Comparison of ENCODE assay signal across 27 cellular contexts in the genomic region with DNA sequence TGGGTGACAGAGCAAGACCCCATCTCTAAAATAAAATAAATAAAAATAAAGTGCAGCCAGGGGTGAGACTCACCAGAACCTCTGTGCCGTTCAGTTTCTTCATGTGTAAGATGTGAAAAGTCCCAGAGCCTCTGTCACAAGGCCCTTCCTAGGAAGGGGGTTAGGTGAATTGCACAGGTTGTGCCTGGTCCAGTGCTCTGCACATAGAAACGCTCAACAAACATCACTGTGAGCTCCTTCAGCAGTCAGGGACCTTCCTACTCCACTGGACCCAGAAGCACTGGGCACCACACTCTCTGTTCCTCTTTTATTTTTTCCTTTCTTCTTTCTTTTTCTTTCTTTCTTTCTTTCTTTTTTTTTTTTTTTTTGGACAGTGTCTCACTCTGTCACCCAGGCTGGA.
"Had no signal": no experiment of that assay in that cellular context is flagged by ENCODE, and none has a peak within 500 bp of the region (broad histone marks: within the 10 kb centered on the region; RNA-seq: fewer than 3 reads in every experiment).

No MANE protein-coding gene starts in this region.

- H3K27me3 ChIP-seq: colonic mucosa, esophagus squamous epithelium, gastrocnemius medialis, heart right ventricle, left lung had no signal

- H3K4me1 ChIP-seq: colonic mucosa, esophagus squamous epithelium, gastrocnemius medialis, left lung, lower lobe of right lung had no signal

- H3K4me1 Mint-ChIP-seq: mesothelial cell of epicardium had no signal

- H3K9me3 ChIP-seq: colonic mucosa, esophagus squamous epithelium, gastrocnemius medialis, heart right ventricle, left lung, lower lobe of right lung, mucosa of descending colon had no signal

- H3K27ac ChIP-seq: colonic mucosa, epithelial cell of prostate, esophagus squamous epithelium, gastrocnemius medialis, heart right ventricle, left lung, lower lobe of right lung had no signal

- ATAC-seq: effector memory CD8-positive, alpha-beta T cell; esophagus mucosa; gastrocnemius medialis; heart right ventricle; left cardiac atrium; left lung; left ventricle myocardium superior; lower lobe of right lung; mucosa of descending colon had no signal

- H3K9me3 Mint-ChIP-seq: dendritic cell treated with granulocyte-macrophage colony-stimulating factor and Interleukin-4, amounts not matched to agents 40 ng/mL and 50 ng/mL, for 4 days; effector memory CD8-positive, alpha-beta T cell; endodermal cell; mesothelial cell of epicardium had no signal

- H3K36me3 ChIP-seq: colonic mucosa, esophagus squamous epithelium, gastrocnemius medialis, heart right ventricle, left lung, lower lobe of right lung had no signal

- FAIRE-seq: endometrium, islet of Langerhans, keratinocyte had no signal

- H3K27me3 Mint-ChIP-seq: dendritic cell treated with granulocyte-macrophage colony-stimulating factor and Interleukin-4, amounts not matched to agents 40 ng/mL and 50 ng/mL, for 4 days; effector memory CD8-positive, alpha-beta T cell had no signal

- H3K4me3 Mint-ChIP-seq: dendritic cell treated with granulocyte-macrophage colony-stimulating factor and Interleukin-4, amounts not matched to agents 40 ng/mL and 50 ng/mL, for 4 days; effector memory CD8-positive, alpha-beta T cell; endodermal cell; mesothelial cell of epicardium had no signal

- H3K4me3 ChIP-seq: colonic mucosa, esophagus squamous epithelium, gastrocnemius medialis, heart right ventricle, left lung, lower lobe of right lung, mucosa of descending colon had no signal

- DNase-seq: colonic mucosa; cortex of kidney; effector CD8-positive, alpha-beta T cell; effector memory CD8-positive, alpha-beta T cell; endodermal cell; erythroblast; esophagus squamous epithelium; foreskin fibroblast; foreskin melanocyte; gastrocnemius medialis; glutamatergic neuron; head of caudate nucleus; heart right ventricle; hippocampal formation; left cardiac atrium; left ventricle myocardium superior; lower lobe of right lung; mesenchymal stem cell had no signal
